ENCODE assay signal across 19 cellular contexts in genomic region chr5:148853868-148854267, GRCh38. TPM values are rescaled to one million over a fixed set of nuclear protein-coding genes. Genes with fewer than 3 reads are reported as not detected.
DNase-seq lines count a peak whose midpoint lies in the region; ATAC-seq and TF ChIP-seq lines count a peak whose summit lies in the region.
"Had no signal": no experiment of that assay in that cellular context is flagged by ENCODE, and none has a peak within 500 bp of the region (broad histone marks: within the 10 kb centered on the region; RNA-seq: fewer than 3 reads in every experiment).

No MANE protein-coding gene starts in this region.

- DNase-seq in activated T-cell treated with anti-CD3 and anti-CD28 coated beads, Interleukin-2, amount 50 U/mL, for 72 hours, result no peak
- no peak for DNase-seq in activated T-cell treated with anti-CD3 and anti-CD28 coated beads for 4 hours
- DNase-seq in stimulated activated effector memory CD8-positive, alpha-beta T cell treated with anti-CD3 and anti-CD28 coated beads, Interleukin-12 subunit alpha, Interleukin-12 subunit beta, amount 100 ng/mL, for 72 hours (ENCODE audit: low spot score in 2 of 2), result no peak
- no peak for DNase-seq in SIG-M5 (lab: John Stamatoyannopoulos, UW)
- DNase-seq: activated CD4-positive, alpha-beta T cell treated with anti-CD3 and anti-CD28 coated beads for 4 hours; aorta; HCEC 1CT; left colon; NCI-H446; PC-9; stimulated activated CD4-positive, alpha-beta T cell treated with anti-CD3 and anti-CD28 coated beads, Interleukin-15, amount 100 ng/mL, for 24 hours had no signal

- H3K9ac ChIP-seq in KMS-11, result peak overlapping the region; percentile 46; the same call in 1 of the 2 replicates

- H3K79me2 ChIP-seq in KMS-11 (ENCODE audit: insufficient read depth, low read depth), result peaks cover 26% of the 10 kb centered on the region; the same call in 1 of the 2 replicates

- peak overlapping the region; percentile 87 for H3K27ac ChIP-seq in KMS-11
- H3K27ac ChIP-seq: A549, esophagus muscularis mucosa, PC-9, suprapubic skin had no signal

- no peaks in the 10 kb centered on the region for H3K27me3 ChIP-seq in KMS-11 (ENCODE audit: insufficient read depth, low read depth)
- H3K27me3 ChIP-seq: esophagus muscularis mucosa, suprapubic skin had no signal

- H2AFZ ChIP-seq in KMS-11 (ENCODE audit: low read depth), result peak overlapping the region; percentile 0; the same call in 1 of the 2 replicates
- H2AFZ ChIP-seq: PC-9 had no signal

- no peaks in the 10 kb centered on the region for H3K36me3 ChIP-seq in KMS-11 (ENCODE audit: insufficient read depth)
- H3K36me3 ChIP-seq: esophagus muscularis mucosa, suprapubic skin had no signal

- no peak for ATAC-seq in activated T-cell treated with anti-CD3 and anti-CD28 coated beads, Interleukin-2, amount 50 U/mL, for 72 hours (replicated peaks in 1 of 2)
- ATAC-seq in HG02588 (IDR thresholded peaks at IDR 0.05; ENCODE audit: unreplicated experiment), result peak; percentile 88
- ATAC-seq in stimulated activated effector memory CD8-positive, alpha-beta T cell treated with anti-CD3 and anti-CD28 coated beads, Interleukin-12 subunit alpha, Interleukin-12 subunit beta, amount 100 ng/mL, for 72 hours, result peak; percentile 37
- no peak for ATAC-seq in GM21723 (IDR thresholded peaks at IDR 0.05; ENCODE audit: unreplicated experiment)
- ATAC-seq in HG03039 (IDR thresholded peaks at IDR 0.05; ENCODE audit: unreplicated experiment), result no peak
- ATAC-seq: A549, left colon had no signal

- H4K20me1 ChIP-seq in KMS-11 (ENCODE audit: insufficient read depth), result no peaks in the 10 kb centered on the region

- no peaks in the 10 kb centered on the region for H3K9me3 Mint-ChIP-seq in activated T-cell treated with anti-CD3 and anti-CD28 coated beads, Interleukin-2, amount 50 U/mL, for 72 hours
- H3K9me3 Mint-ChIP-seq in stimulated activated effector memory CD8-positive, alpha-beta T cell treated with anti-CD3 and anti-CD28 coated beads, Interleukin-12 subunit alpha, Interleukin-12 subunit beta, amount 100 ng/mL, for 72 hours, result no peaks in the 10 kb centered on the region
- H3K9me3 Mint-ChIP-seq: IgD-negative memory B cell had no signal

- peak overlapping the region in 1 of 2 donors; percentile 67 for H3K4me3 Mint-ChIP-seq in activated T-cell treated with anti-CD3 and anti-CD28 coated beads, Interleukin-2, amount 50 U/mL, for 72 hours
- H3K4me3 Mint-ChIP-seq in stimulated activated effector memory CD8-positive, alpha-beta T cell treated with anti-CD3 and anti-CD28 coated beads, Interleukin-12 subunit alpha, Interleukin-12 subunit beta, amount 100 ng/mL, for 72 hours, result peak overlapping the region; percentile 45

- no peaks in the 10 kb centered on the region for H3K36me3 Mint-ChIP-seq in activated T-cell treated with anti-CD3 and anti-CD28 coated beads, Interleukin-2, amount 50 U/mL, for 72 hours (ENCODE audit: insufficient read depth in 2 of 2)
- H3K36me3 Mint-ChIP-seq in stimulated activated effector memory CD8-positive, alpha-beta T cell treated with anti-CD3 and anti-CD28 coated beads, Interleukin-12 subunit alpha, Interleukin-12 subunit beta, amount 100 ng/mL, for 72 hours, result no peaks in the 10 kb centered on the region

- peak overlapping the region; percentile 89 for H3K4me2 ChIP-seq in KMS-11
- H3K4me2 ChIP-seq: A549, PC-9 had no signal

- peaks cover 23% of the 10 kb centered on the region for H3K4me1 Mint-ChIP-seq in activated T-cell treated with anti-CD3 and anti-CD28 coated beads, Interleukin-2, amount 50 U/mL, for 72 hours (ENCODE audit: low read depth)
- H3K4me1 Mint-ChIP-seq in stimulated activated effector memory CD8-positive, alpha-beta T cell treated with anti-CD3 and anti-CD28 coated beads, Interleukin-12 subunit alpha, Interleukin-12 subunit beta, amount 100 ng/mL, for 72 hours, result peaks cover 82% of the 10 kb centered on the region

- H3K27me3 Mint-ChIP-seq in activated T-cell treated with anti-CD3 and anti-CD28 coated beads, Interleukin-2, amount 50 U/mL, for 72 hours (ENCODE audit: low read depth), result peaks cover under 1% of the 10 kb centered on the region

- peaks cover 76% of the 10 kb centered on the region for H3K4me1 ChIP-seq in KMS-11 (ENCODE audit: low read depth, poor library complexity, severe bottlenecking)
- H3K4me1 ChIP-seq: A549 had no signal

- no peak for TF ChIP-seq CTCF in KMS-11 (conservative IDR thresholded peaks at IDR 0.05; ENCODE audit: low read depth, low read length)

- H3K27ac Mint-ChIP-seq in activated T-cell treated with anti-CD3 and anti-CD28 coated beads, Interleukin-2, amount 50 U/mL, for 72 hours, result peak overlapping the region; percentile 49
- peak overlapping the region; percentile 41 for H3K27ac Mint-ChIP-seq in stimulated activated effector memory CD8-positive, alpha-beta T cell treated with anti-CD3 and anti-CD28 coated beads, Interleukin-12 subunit alpha, Interleukin-12 subunit beta, amount 100 ng/mL, for 72 hours

- H3K4me3 ChIP-seq in KMS-11 (IDR thresholded peaks at IDR 0.05; ENCODE audit: insufficient read depth, low read depth, low read length), result no peak overlapping the region
- H3K4me3 ChIP-seq: A549, esophagus muscularis mucosa, PC-9, suprapubic skin had no signal

RNA-seq across cellular contexts. Expression of gene ADRB2, which starts 27.5 kb away (rescaled TPM):
- 1 to 10 TPM in 1 of 2 donors, under 1 TPM in 1; 0.60 to 1.8 TPM for total RNA-seq in activated T-cell treated with anti-CD3 and anti-CD28 coated beads, Interleukin-2, amount 50 U/mL, for 72 hours

Comparison
In these comparisons a context has a peak if more than half of its experiments do, and no peak if none do; other contexts are left out.
1. ATAC-seq: peak in HG02588 (single experiment) and stimulated activated effector memory CD8-positive, alpha-beta T cell treated with anti-CD3 and anti-CD28 coated beads, Interleukin-12 subunit alpha, Interleukin-12 subunit beta, amount 100 ng/mL, for 72 hours (single experiment); none in activated T-cell treated with anti-CD3 and anti-CD28 coated beads, Interleukin-2, amount 50 U/mL, for 72 hours (0 of 2), GM21723 (single experiment) and HG03039 (single experiment).